In the genomic region with DNA sequence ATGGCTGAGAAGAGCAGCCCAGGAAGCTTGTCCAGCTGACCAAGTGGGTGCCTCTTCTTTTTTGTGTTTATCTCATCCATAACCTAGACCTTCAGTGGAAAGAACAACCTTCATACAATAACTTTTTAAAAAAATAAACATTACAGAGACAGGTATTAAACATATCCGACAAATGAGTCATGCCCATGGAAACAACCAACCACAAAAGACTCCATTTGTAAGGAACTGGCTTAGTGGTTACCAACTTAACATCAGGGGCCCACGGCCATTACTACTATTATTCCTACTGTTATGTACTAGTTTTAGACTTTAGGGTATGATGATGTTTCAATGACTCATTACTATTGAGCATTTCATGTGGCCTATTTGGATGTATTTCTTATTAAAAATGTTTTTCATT, we compare ENCODE assay signal across 13 cellular contexts.
"Had no signal": no experiment of that assay in that cellular context is flagged by ENCODE, and none has a peak within 500 bp of the region (broad histone marks: within the 10 kb centered on the region; RNA-seq: fewer than 3 reads in every experiment).

No MANE protein-coding gene starts in this region.

- DNase-seq: activated CD4-positive, alpha-beta T cell treated with anti-CD3 and anti-CD28 coated beads, Interleukin-2, amount 50 U/mL, for 48 hours; activated naive CD4-positive, alpha-beta T cell treated with anti-CD3 and anti-CD28 coated beads, Interleukin-2, amount 10 ng/mL, durations not matched to agents 7 days and 5 days; activated T-cell treated with anti-CD3 and anti-CD28 coated beads, Interleukin-2, amount 50 U/mL, for 1 hour; central memory CD4-positive, alpha-beta T cell; foreskin melanocyte; heart left ventricle; immature natural killer cell; midbrain; spleen; stimulated activated CD4-positive, alpha-beta T cell treated with anti-CD3 and anti-CD28 coated beads, Interleukin-1b, Interleukin-23, amount 100 ng/mL, for 48 hours; T-cell; T1000 had no signal

- ATAC-seq: heart left ventricle, sciatic nerve, T-cell had no signal

- H3K36me3 Mint-ChIP-seq: activated naive CD4-positive, alpha-beta T cell treated with anti-CD3 and anti-CD28 coated beads, Interleukin-2, amount 10 ng/mL, durations not matched to agents 7 days and 5 days; immature natural killer cell; T-cell had no signal

- H3K4me1 Mint-ChIP-seq: activated naive CD4-positive, alpha-beta T cell treated with anti-CD3 and anti-CD28 coated beads, Interleukin-2, amount 10 ng/mL, durations not matched to agents 7 days and 5 days; immature natural killer cell; T-cell had no signal

- H3K27ac Mint-ChIP-seq: activated naive CD4-positive, alpha-beta T cell treated with anti-CD3 and anti-CD28 coated beads, Interleukin-2, amount 10 ng/mL, durations not matched to agents 7 days and 5 days; immature natural killer cell; T-cell had no signal

- H3K4me3 Mint-ChIP-seq: activated naive CD4-positive, alpha-beta T cell treated with anti-CD3 and anti-CD28 coated beads, Interleukin-2, amount 10 ng/mL, durations not matched to agents 7 days and 5 days; immature natural killer cell; T-cell had no signal

- H3K9me3 Mint-ChIP-seq: activated naive CD4-positive, alpha-beta T cell treated with anti-CD3 and anti-CD28 coated beads, Interleukin-2, amount 10 ng/mL, durations not matched to agents 7 days and 5 days had no signal
